Comparison of ENCODE assay signal across 25 cellular contexts in genomic region chr13:44837250-44837649, GRCh38.
DNase-seq lines count a peak whose midpoint lies in the region; TF ChIP-seq lines count a peak whose summit lies in the region.
"Had no signal": no experiment of that assay in that cellular context is flagged by ENCODE, and none has a peak within 500 bp of the region (broad histone marks: within the 10 kb centered on the region; RNA-seq: fewer than 3 reads in every experiment).

No MANE protein-coding gene starts in this region.

- DNase-seq in HFFc6: peak; percentile 46
- peak; percentile 60 for DNase-seq in choroid plexus epithelial cell (ENCODE audit: low read depth)
- peak; percentile 78 for DNase-seq in iris pigment epithelial cell (ENCODE audit: low read depth)
- no peak for DNase-seq in middle frontal gyrus (ENCODE audit: extremely low spot score, low spot score)
- no peak for DNase-seq in glomerular visceral epithelial cell (ENCODE audit: extremely low spot score)
- no peak for DNase-seq in activated T-cell treated with anti-CD3 and anti-CD28 coated beads, Interleukin-2, amount 50 U/mL, for 48 hours
- DNase-seq in NCI-H2227 treated with DMSO at 0.1 percent for 48 hours (lab: John Stamatoyannopoulos, UW): no peak
- DNase-seq: ACHN; activated CD4-positive, alpha-beta T cell treated with anti-CD3 and anti-CD28 coated beads, Interleukin-2, amount 10 ng/mL, durations not matched to agents 7 days and 5 days; activated CD8-positive, alpha-beta memory T cell treated with anti-CD3 and anti-CD28 coated beads, Interleukin-2, amount 50 U/mL, for 4 hours; activated effector memory CD4-positive, alpha-beta T cell treated with Interleukin-2 at 50 U/mL for 16 hours; adrenal gland; caudate nucleus; heart right ventricle; islet precursor cell; lower lobe of right lung; naive B cell; NCI-H2107; NCI-H524; ovary; stimulated activated CD4-positive, alpha-beta T cell treated with anti-CD3 and anti-CD28 coated beads, Interleukin-2, amount 100 ng/mL, for 48 hours; T-cell; upper lobe of right lung had no signal

- no peaks in the 10 kb centered on the region for H3K27me3 ChIP-seq in ACC112 (ENCODE audit: insufficient read depth, low read length)
- H3K27me3 ChIP-seq: adrenal gland, heart right ventricle, ovary, upper lobe of right lung had no signal

- H3K36me3 ChIP-seq in ACC112 (ENCODE audit: insufficient read depth, low read length): no peaks in the 10 kb centered on the region
- H3K36me3 ChIP-seq: adrenal gland, heart right ventricle, lower lobe of right lung, ovary, upper lobe of right lung had no signal

- no peak overlapping the region for H3K4me3 ChIP-seq in ACC112 (ENCODE audit: low read depth, low read length)
- no peak overlapping the region for H3K4me3 ChIP-seq in choroid plexus epithelial cell (ENCODE audit: low read depth, low read length)
- H3K4me3 ChIP-seq: adrenal gland, heart right ventricle, lower lobe of right lung, ovary, upper lobe of right lung had no signal

- no peak overlapping the region for H3K27ac ChIP-seq in ACC112 (ENCODE audit: low read depth, low read length)
- H3K27ac ChIP-seq: adrenal gland, heart right ventricle, lower lobe of right lung, ovary, upper lobe of right lung had no signal

- no peaks in the 10 kb centered on the region for H3K27me3 Mint-ChIP-seq in HFFc6 (ENCODE audit: insufficient read depth)

- H3K4me3 Mint-ChIP-seq in HFFc6: no peak overlapping the region
- H3K4me3 Mint-ChIP-seq: activated CD4-positive, alpha-beta T cell treated with anti-CD3 and anti-CD28 coated beads, Interleukin-2, amount 10 ng/mL, durations not matched to agents 7 days and 5 days; naive B cell; stimulated activated naive CD8-positive, alpha-beta T cell treated with anti-CD3 and anti-CD28 coated beads, Interleukin-15, Interleukin-2, amounts not matched to agents 100 ng/mL and 50 ng/mL, for 24 hours; T-cell had no signal

- TF ChIP-seq CTCF in HFFc6 (IDR thresholded peaks at IDR 0.05): no peak
- no peak for TF ChIP-seq CTCF in choroid plexus epithelial cell (conservative IDR thresholded peaks at IDR 0.05; ENCODE audit: low read depth, low read length)

- H3K9me3 Mint-ChIP-seq in HFFc6: no peaks in the 10 kb centered on the region
- H3K9me3 Mint-ChIP-seq: activated CD4-positive, alpha-beta T cell treated with anti-CD3 and anti-CD28 coated beads, Interleukin-2, amount 10 ng/mL, durations not matched to agents 7 days and 5 days; naive B cell; stimulated activated naive CD8-positive, alpha-beta T cell treated with anti-CD3 and anti-CD28 coated beads, Interleukin-15, Interleukin-2, amounts not matched to agents 100 ng/mL and 50 ng/mL, for 24 hours; T-cell had no signal

- H3K27ac Mint-ChIP-seq in HFFc6: peak overlapping the region; percentile 87
- H3K27ac Mint-ChIP-seq: activated CD4-positive, alpha-beta T cell treated with anti-CD3 and anti-CD28 coated beads, Interleukin-2, amount 10 ng/mL, durations not matched to agents 7 days and 5 days; naive B cell; stimulated activated naive CD8-positive, alpha-beta T cell treated with anti-CD3 and anti-CD28 coated beads, Interleukin-15, Interleukin-2, amounts not matched to agents 100 ng/mL and 50 ng/mL, for 24 hours; T-cell had no signal

- H3K4me1 ChIP-seq in ACC112 (ENCODE audit: control insufficient read depth, insufficient read depth, low read length, unreplicated experiment): peaks cover 25% of the 10 kb centered on the region
- H3K4me1 ChIP-seq: adrenal gland, lower lobe of right lung, upper lobe of right lung had no signal

- H3K4me1 Mint-ChIP-seq in HFFc6 (ENCODE audit: low read depth): peaks cover 40% of the 10 kb centered on the region
- H3K4me1 Mint-ChIP-seq: activated CD4-positive, alpha-beta T cell treated with anti-CD3 and anti-CD28 coated beads, Interleukin-2, amount 10 ng/mL, durations not matched to agents 7 days and 5 days; naive B cell; T-cell had no signal

- no peaks in the 10 kb centered on the region for H3K36me3 Mint-ChIP-seq in HFFc6 (ENCODE audit: low read depth)
- H3K36me3 Mint-ChIP-seq: naive B cell, T-cell had no signal

- peak overlapping the region; percentile 32 for H2AFZ ChIP-seq in ACC112 (ENCODE audit: low read length, unreplicated experiment)

- H3K79me2 ChIP-seq in ACC112 (ENCODE audit: control insufficient read depth, insufficient read depth, low read length, unreplicated experiment): no peaks in the 10 kb centered on the region

Comparison
In these comparisons a context has a peak if more than half of its experiments do, and no peak if none do; other contexts are left out.
1. DNase-seq: peak in HFFc6 (single experiment), choroid plexus epithelial cell (single experiment) and iris pigment epithelial cell (single experiment); none in middle frontal gyrus (single experiment), glomerular visceral epithelial cell (single experiment), activated T-cell treated with anti-CD3 and anti-CD28 coated beads, Interleukin-2, amount 50 U/mL, for 48 hours (0 of 2) and NCI-H2227 treated with DMSO at 0.1 percent for 48 hours (single experiment).